8 cellular contexts compared by ENCODE assay signal in the genomic region with DNA sequence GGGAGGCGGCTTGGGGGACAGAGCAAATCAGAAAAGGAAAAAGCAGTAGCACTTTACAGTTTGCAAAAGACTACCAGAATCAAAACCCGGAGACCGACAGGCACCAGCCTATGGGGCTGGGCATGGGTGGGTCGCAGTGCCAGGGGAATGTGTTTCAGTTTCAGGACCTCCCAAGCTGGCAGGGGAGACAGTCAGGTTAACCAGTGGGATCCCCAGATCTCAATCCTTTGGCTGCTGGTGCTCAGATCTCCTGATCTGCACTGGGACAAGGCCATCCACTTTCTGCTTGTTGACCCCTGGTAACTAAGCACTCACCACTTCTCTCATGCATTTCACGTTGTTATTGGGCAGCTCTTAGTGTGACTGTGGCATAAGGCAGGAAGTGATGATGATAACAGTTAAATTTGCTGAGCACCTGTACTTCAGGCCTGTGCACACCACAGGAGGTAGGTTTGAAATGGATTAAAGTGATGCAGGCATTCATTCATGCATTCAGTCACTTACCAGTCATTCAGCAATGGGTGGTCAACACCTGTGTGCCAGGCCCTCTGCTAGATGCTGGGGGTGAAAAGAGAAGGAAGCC. TPM values are rescaled to one million over a fixed set of nuclear protein-coding genes. Genes with fewer than 3 reads are reported as not detected.
DNase-seq lines count a peak whose midpoint lies in the region; ATAC-seq, FAIRE-seq and TF ChIP-seq lines count a peak whose summit lies in the region.

No MANE protein-coding gene starts in this region.

- TF ChIP-seq RAD21 in H1 (IDR thresholded peaks at IDR 0.05 in 1 of 2, conservative IDR thresholded peaks at IDR 0.05 in 1 of 2; ENCODE audit: low read depth in 2 of 2, low read length in 2 of 2): no peak

- H3K9ac ChIP-seq in BLaER1 (peak overlapping the region; percentile 85), H9 (ENCODE audit: extremely low read depth, insufficient read length, low read length) (no peak overlapping the region), SK-N-MC (ENCODE audit: insufficient read length) (peak overlapping the region; percentile 82), H1 (replicated peaks in 1 of 4; ENCODE audit: extremely low read depth in 1 of 4, low read depth in 3 of 4, low read length in 3 of 4) (peak overlapping the region in 3 of 4 experiments; percentile 56 to 70 (median 70); a peak in 3 of 7 replicates)

- H3K27me3 ChIP-seq in BLaER1: no peaks in the 10 kb centered on the region
- H3K27me3 ChIP-seq in H9 (ENCODE audit: insufficient read depth, low read length): no peaks in the 10 kb centered on the region
- H3K27me3 ChIP-seq in H1 (replicated peaks in 1 of 4; ENCODE audit: control insufficient read depth in 3 of 4, extremely low read depth in 1 of 4, insufficient read depth in 3 of 4, low read length in 3 of 4): peaks cover 0 to 5% (median 2%) of the 10 kb centered on the region in 4 experiments; a peak in 3 of 7 replicates
- H3K27me3 ChIP-seq in neuron (ENCODE audit: insufficient read depth, low read length): no peaks in the 10 kb centered on the region

- no peak for DNase-seq in H9
- no peak for DNase-seq in SK-N-MC (ENCODE audit: low read depth, low spot score)
- no peak for DNase-seq in H1 (ENCODE audit: low read depth in 1 of 2, low spot score in 2 of 2)

- no peak for TF ChIP-seq EP300 in H1 (IDR thresholded peaks at IDR 0.05; ENCODE audit: borderline replicate concordance in 1 of 2, low read depth in 2 of 2, low read length in 2 of 2)

- H2BK120ac ChIP-seq in H9 (ENCODE audit: low read depth, low read length, poor library complexity, severe bottlenecking) (no peak overlapping the region), H1 (replicated peaks; ENCODE audit: low read depth, low read length) (no peak overlapping the region)

- TF ChIP-seq POLR2A in H1 (IDR thresholded peaks at IDR 0.05; ENCODE audit: control extremely low read depth in 1 of 2, low read depth in 2 of 2, low read length in 2 of 2): no peak

- H3K23me2 ChIP-seq in H9 (ENCODE audit: insufficient read length, low read depth, low read length, poor library complexity, severe bottlenecking): peaks cover 18% of the 10 kb centered on the region
- peaks cover 15% of the 10 kb centered on the region; the same call in 1 of the 2 replicates for H3K23me2 ChIP-seq in H1 (ENCODE audit: low read depth, low read length)

- POLR2A ChIA-PET in H1 (lab: Charles Lee; ENCODE audit: partially characterized antibody): interaction anchor here (0.7 to 1.9 kb wide), 2 partner anchors 33 to 119 kb away, joined by 3 to 6 read pairs; partner anchors contain the start of genes LRSAM1 and RPL12

- no peaks in the 10 kb centered on the region for H3K79me2 ChIP-seq in H9 (ENCODE audit: insufficient read depth, low read length)
- peaks cover 0 to 27% of the 10 kb centered on the region in 2 experiments; a peak in 2 of 4 replicates for H3K79me2 ChIP-seq in H1 (ENCODE audit: control insufficient read depth in 1 of 2, insufficient read depth in 2 of 2, low read length in 2 of 2)

- TF ChIP-seq CTCF in H9 (conservative IDR thresholded peaks at IDR 0.05) (no peak), H1 (IDR thresholded peaks at IDR 0.05; ENCODE audit: control extremely low read depth in 1 of 3, insufficient read depth in 1 of 3, low read depth in 1 of 3, low read length in 3 of 3) (no peak)

- CTCF ChIA-PET in H1 (lab: Charles Lee; ENCODE audit: partially characterized antibody): interaction anchor here (0.9 to 1.7 kb wide), 4 partner anchors 9 to 66 kb away, joined by 3 to 5 read pairs (median 4); no protein-coding TSS in a partner anchor

- peaks cover 26 to 46% of the 10 kb centered on the region in 2 experiments for H3K4me1 Mint-ChIP-seq in H9

- H3K9me3 ChIP-seq in BLaER1 (no peaks in the 10 kb centered on the region), H9 (ENCODE audit: control insufficient read depth, low read depth, low read length) (no peaks in the 10 kb centered on the region), SK-N-MC (ENCODE audit: low read depth, low read length) (no peaks in the 10 kb centered on the region), H1 (ENCODE audit: insufficient read depth in 2 of 2, low read depth in 1 of 2, low read length in 1 of 2) (no peaks in the 10 kb centered on the region), neuron (ENCODE audit: low read length) (no peaks in the 10 kb centered on the region)

- no peak overlapping the region for H2BK20ac ChIP-seq in H9 (ENCODE audit: low read depth, low read length, poor library complexity, severe bottlenecking)
- H2BK20ac ChIP-seq in H1 (ENCODE audit: low read length): no peak overlapping the region

- no peak overlapping the region for H4K91ac ChIP-seq in H9 (ENCODE audit: insufficient read length, low read depth, low read length)
- H4K91ac ChIP-seq in H1 (replicated peaks; ENCODE audit: insufficient read length, low read length): peak overlapping the region; percentile 3

- H2BK12ac ChIP-seq in H9 (ENCODE audit: insufficient read length, low read depth, low read length): no peak overlapping the region
- peak overlapping the region; percentile 0; the same call in 1 of the 2 replicates for H2BK12ac ChIP-seq in H1 (ENCODE audit: low read depth, low read length)

- peak overlapping the region in 1 of 3 experiments; percentile 82; a peak in 1 of 7 replicates for H3K27ac Mint-ChIP-seq in H9

- H3K36me3 Mint-ChIP-seq in H9 (ENCODE audit: insufficient read depth in 1 of 3, low read depth in 3 of 3): no peaks in the 10 kb centered on the region; a peak in 2 of 7 replicates

- H3K4ac ChIP-seq in H9 (ENCODE audit: low read depth, low read length) (no peak overlapping the region), H1 (replicated peaks; ENCODE audit: insufficient read length, low read depth, low read length) (no peak overlapping the region)

- peak overlapping the region; percentile 98 for H3K4me2 ChIP-seq in BLaER1
- peak overlapping the region; percentile 34 for H3K4me2 ChIP-seq in H9 (ENCODE audit: insufficient read depth, insufficient read length, low read length)
- H3K4me2 ChIP-seq in H1 (ENCODE audit: insufficient read depth in 1 of 2, low read depth in 2 of 2, low read length in 2 of 2): peak overlapping the region; percentile 89 to 91

- H3K4me1 ChIP-seq in BLaER1: peaks cover 46% of the 10 kb centered on the region
- H3K4me1 ChIP-seq in H9 (ENCODE audit: insufficient read depth, low read length): peaks cover 4% of the 10 kb centered on the region; the same call in 1 of the 2 replicates
- peaks cover 0 to 16% (median 15%) of the 10 kb centered on the region in 4 experiments; a peak in 6 of 7 replicates for H3K4me1 ChIP-seq in H1 (replicated peaks in 1 of 4; ENCODE audit: control insufficient read depth in 3 of 4, insufficient read depth in 4 of 4, low read length in 3 of 4)
- H3K4me1 ChIP-seq in neuron (ENCODE audit: insufficient read depth, low read length): peaks cover 32% of the 10 kb centered on the region

- no peak overlapping the region for H2AK5ac ChIP-seq in H9 (ENCODE audit: insufficient read length, low read length)
- 0 out of 2 replicates have a peak overlapping the region, but pooled peaks have one; percentile 4 for H2AK5ac ChIP-seq in H1 (ENCODE audit: low read depth, low read length)

- H3K36me3 ChIP-seq in BLaER1: no peaks in the 10 kb centered on the region
- no peaks in the 10 kb centered on the region for H3K36me3 ChIP-seq in SK-N-MC (ENCODE audit: insufficient read depth, low read length)
- H3K36me3 ChIP-seq in H1 (ENCODE audit: control insufficient read depth in 2 of 4, insufficient read depth in 4 of 4, low read length in 3 of 4): no peaks in the 10 kb centered on the region
- no peaks in the 10 kb centered on the region for H3K36me3 ChIP-seq in neuron (ENCODE audit: insufficient read depth, low read length)

- H3K27ac ChIP-seq in BLaER1 (peak overlapping the region; percentile 90), H9 (ENCODE audit: insufficient read length, low read depth, low read length) (no peak overlapping the region), SK-N-MC (no peak overlapping the region), H1 (ENCODE audit: low read depth, low read length) (no peak overlapping the region)

- H2BK5ac ChIP-seq in H9 (ENCODE audit: insufficient read length, low read length): no peak overlapping the region
- no peak overlapping the region for H2BK5ac ChIP-seq in H1 (ENCODE audit: low read depth, low read length)

- no peak overlapping the region for H3K18ac ChIP-seq in H9 (ENCODE audit: insufficient read length, low read depth, low read length)
- 0 out of 2 replicates have a peak overlapping the region, but pooled peaks have one; percentile 83 for H3K18ac ChIP-seq in H1 (ENCODE audit: extremely low read depth, low read length)

- H3K14ac ChIP-seq in H9 (ENCODE audit: insufficient read depth, low read length) (0 out of 2 replicates have a peak overlapping the region, but pooled peaks have one; percentile 95), H1 (ENCODE audit: insufficient read length) (no peak overlapping the region)

- H2BK15ac ChIP-seq in H9 (ENCODE audit: low read depth, low read length) (no peak overlapping the region), H1 (ENCODE audit: low read length) (peak overlapping the region; percentile 34; the same call in 1 of the 2 replicates)

- FAIRE-seq in H1 (lab: Jason Lieb, UNC): no peak

- peak overlapping the region; percentile 89 for H3K4me3 ChIP-seq in BLaER1
- peak overlapping the region; percentile 79 for H3K4me3 ChIP-seq in SK-N-MC
- peak overlapping the region; percentile 57 to 93 (median 66) for H3K4me3 ChIP-seq in H1 (ENCODE audit: extremely low read depth in 1 of 4, insufficient read depth in 2 of 4, low read depth in 3 of 4, low read length in 4 of 4)
- peak overlapping the region; percentile 61 for H3K4me3 ChIP-seq in neuron (ENCODE audit: low read length)

- peak overlapping the region; percentile 66 to 77 for H3K4me3 Mint-ChIP-seq in H9

- no peaks in the 10 kb centered on the region for H3K9me3 Mint-ChIP-seq in H9

- H4K8ac ChIP-seq in H9 (replicated peaks; ENCODE audit: insufficient read length, low read depth, low read length) (no peak overlapping the region), H1 (ENCODE audit: extremely low read depth, insufficient read depth, low read length) (peak overlapping the region; percentile 93)

- ATAC-seq in HG03097 (IDR thresholded peaks at IDR 0.05; ENCODE audit: low FRiP score, unreplicated experiment) (no peak), HG02852 (IDR thresholded peaks at IDR 0.05; ENCODE audit: unreplicated experiment) (no peak), HG03135 (IDR thresholded peaks at IDR 0.05; ENCODE audit: unreplicated experiment) (no peak)

- WGBS in H9 (ENCODE audit: extremely low coverage, insufficient read length, low lambda C conversion rate): no CpG with 5 or more reads among the region's 5 CpGs
- WGBS in H1 (ENCODE audit: extremely low coverage in 1 of 2, insufficient coverage in 1 of 2, insufficient read length in 1 of 2, insufficient replicate concordance in 2 of 2, low coverage in 1 of 2, low lambda C conversion rate in 2 of 2, missing lambda C conversion rate in 1 of 2), 2 experiments: 58% methylated on average over 5 of the region's 5 CpGs; no CpG with 5 or more reads in 1 of the 2 experiments

- H4K5ac ChIP-seq in H9 (ENCODE audit: insufficient read length, low read depth, low read length) (no peak overlapping the region), H1 (ENCODE audit: insufficient read length, low read depth, low read length) (peak overlapping the region; percentile 12)

- no peak overlapping the region for H2AFZ ChIP-seq in H9 (ENCODE audit: low read length)
- peak overlapping the region; percentile 33; the same call in 1 of the 2 replicates for H2AFZ ChIP-seq in H1 (ENCODE audit: low read length)
- peak overlapping the region; percentile 63 for H2AFZ ChIP-seq in neuron (ENCODE audit: low read depth, low read length)

- peaks cover 13% of the 10 kb centered on the region for H3K27me3 Mint-ChIP-seq in H9 (ENCODE audit: low read depth)

- peaks cover 4% of the 10 kb centered on the region for H3K79me1 ChIP-seq in H9 (ENCODE audit: insufficient read depth, low read depth, low read length, poor library complexity, severe bottlenecking)
- peaks cover 5% of the 10 kb centered on the region; the same call in 1 of the 2 replicates for H3K79me1 ChIP-seq in H1 (ENCODE audit: low read depth, low read length)

- H3K23ac ChIP-seq in H9 (ENCODE audit: insufficient read length, low read depth, low read length) (no peak overlapping the region), H1 (ENCODE audit: insufficient read length) (no peak overlapping the region)

- H3K56ac ChIP-seq in H9 (ENCODE audit: insufficient read length, low read depth, low read length) (no peak overlapping the region), H1 (replicated peaks; ENCODE audit: insufficient read length, low read depth, low read length) (no peak overlapping the region)

- H4K20me1 ChIP-seq in BLaER1 (peaks cover 22% of the 10 kb centered on the region), H9 (ENCODE audit: control insufficient read depth, insufficient read depth, insufficient read length) (no peaks in the 10 kb centered on the region), H1 (replicated peaks in 1 of 2; ENCODE audit: control insufficient read depth in 1 of 2, insufficient read depth in 2 of 2, low read length in 2 of 2) (peaks cover 0 to 4% of the 10 kb centered on the region in 2 experiments)

- H3T11ph ChIP-seq in H9 (ENCODE audit: low read length): no peak overlapping the region

RNA-seq across cellular contexts. Expression of gene STXBP1, which starts 42.2 kb away (rescaled TPM):
- 22.1 and 22.3 TPM in 2 replicates for total RNA-seq in H9 (2021)
- total RNA-seq in H1 (2021; fragmentation: NEBNext Ultra II Directional; extraction: Animal tissue kit (Norgen Biotek cat#: 25700)): 60.9 and 61.9 TPM in 2 replicates
- polyA plus RNA-seq in H1 (2011; rRNA removed): 11.5 and 19.4 TPM in 2 replicates
- 13.9 TPM for polyA plus RNA-seq in H1 (2011; cell fraction: cytosol; rRNA removed)
- polyA plus RNA-seq in H1 (2011; cell fraction: nucleus; rRNA removed): 31.3 TPM
- 23.3 to 29.4 TPM (median 26.6 TPM) in 4 replicates for polyA plus RNA-seq in H1 (2012, experiment 1 of 2)
- 17.5 TPM for polyA plus RNA-seq in H1 (2012, experiment 2 of 2)
- 37.3 TPM for polyA plus RNA-seq in H1 (2013, experiment 1 of 2)
- 37.1 TPM for polyA plus RNA-seq in H1 (2013, experiment 2 of 2)
- polyA minus RNA-seq in H1 (2011; rRNA and poly(A)+ RNA removed): 21.8 and 25.2 TPM in 2 replicates
- polyA minus RNA-seq in H1 (2011; cell fraction: cytosol; rRNA and poly(A)+ RNA removed): 14.8 TPM
- polyA minus RNA-seq in H1 (2011; cell fraction: nucleus; rRNA and poly(A)+ RNA removed): 18.2 TPM

Comparison
In these comparisons a context has a peak if more than half of its experiments do, and no peak if none do; other contexts are left out.
1. H3K4me2 ChIP-seq: peak in every context shown above with its lines; median percentile 98 in BLaER1; 90 in H1; 34 in H9.